15 cellular contexts compared by ENCODE assay signal in the genomic region with DNA sequence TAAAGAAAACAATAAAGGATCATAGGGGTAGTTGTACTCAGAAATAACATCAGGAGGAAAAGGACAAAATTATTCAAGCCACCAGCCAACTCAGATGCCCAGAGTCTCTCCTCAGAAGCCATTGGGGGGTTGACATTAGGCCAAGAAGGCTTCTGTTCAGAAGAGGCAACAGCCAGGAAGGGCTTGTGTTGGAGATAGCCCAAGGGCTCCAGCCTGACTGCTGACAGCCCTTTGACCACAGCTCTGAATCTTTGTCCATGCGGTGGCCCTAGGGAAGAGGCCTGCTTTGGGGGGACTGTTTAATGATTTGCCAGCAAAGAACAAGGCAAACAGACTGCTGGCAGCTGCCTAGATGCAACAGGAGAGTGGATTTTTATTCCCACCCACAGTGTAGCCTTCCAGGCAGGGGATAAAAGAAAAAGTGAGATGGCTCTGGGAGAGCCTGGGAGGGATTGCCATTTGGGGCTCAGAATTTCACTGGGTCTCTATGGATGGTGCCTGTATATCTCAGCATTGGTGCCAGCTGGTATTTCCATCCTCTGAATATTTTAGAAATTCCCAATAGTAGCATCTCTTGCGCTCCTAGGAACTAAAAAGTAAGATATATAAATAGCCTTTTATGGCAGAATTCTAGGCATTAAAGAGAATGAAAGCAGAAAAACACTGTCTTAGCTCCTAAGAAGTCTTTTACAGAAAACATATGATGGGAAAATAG. TPM values are rescaled to one million over a fixed set of nuclear protein-coding genes. Genes with fewer than 3 reads are reported as not detected.
A peak's percentile ranks its signal among the peaks of the same experiment; 100 is the strongest.
DNase-seq lines count a peak whose midpoint lies in the region; ATAC-seq, FAIRE-seq and TF ChIP-seq lines count a peak whose summit lies in the region.
"Had no signal": no experiment of that assay in that cellular context is flagged by ENCODE, and none has a peak within 500 bp of the region (broad histone marks: within the 10 kb centered on the region; RNA-seq: fewer than 3 reads in every experiment).

No MANE protein-coding gene starts in this region.

- H3K27me3 Mint-ChIP-seq in activated B cell treated with CpG ODN at 0.5 μM for 24 hours, result no peaks in the 10 kb centered on the region

- H3K9me3 ChIP-seq in small intestine (ENCODE audit: control insufficient read depth, low read depth), result no peaks in the 10 kb centered on the region
- H3K9me3 ChIP-seq: breast epithelium, suprapubic skin had no signal

- 34 to 53% (median 39%) methylated on average over 2 of the region's 2 CpGs for WGBS in small intestine, 3 donors

- DNase-seq in HK-2 (ENCODE audit: unreplicated experiment) (peak; percentile 54), activated B cell treated with CpG ODN at 0.5 μM for 24 hours (no peak), left lobe of liver (ENCODE audit: low spot score) (peak; percentile 90), small intestine (peak; percentile 21), GDM1 (lab: John Stamatoyannopoulos, UW) (no peak)
- DNase-seq: mesendoderm, NCI-H1092 treated with DMSO at 0.1 percent for 48 hours, NCI-H524 treated with DMSO at 0.1 percent for 48 hours, retina, WERI-Rb-1 had no signal

- H3K36me3 ChIP-seq in small intestine (ENCODE audit: control insufficient read depth in 2 of 2, insufficient read depth in 2 of 2, low read length in 2 of 2), result no peaks in the 10 kb centered on the region
- H3K36me3 ChIP-seq: breast epithelium, suprapubic skin, WERI-Rb-1 had no signal

- H3K4me1 Mint-ChIP-seq in activated B cell treated with CpG ODN at 0.5 μM for 24 hours, result peaks cover 25% of the 10 kb centered on the region

- POLR2A ChIA-PET in activated B cell treated with CpG ODN at 0.5 μM for 24 hours (lab: Charles Lee), result interaction anchor here (0.6 to 1.9 kb wide), 8 partner anchors 8 to 1180 kb away, joined by 3 to 8 read pairs (median 4); no protein-coding TSS in a partner anchor

- ATAC-seq in activated B cell treated with CpG ODN at 0.5 μM for 24 hours (ENCODE audit: low read depth) (no peak), left lobe of liver (peak; percentile 77), GM18498 (IDR thresholded peaks at IDR 0.05; ENCODE audit: unreplicated experiment) (no peak), GM19452 (IDR thresholded peaks at IDR 0.05; ENCODE audit: unreplicated experiment) (no peak)

- no peaks in the 10 kb centered on the region for H3K27me3 ChIP-seq in small intestine (ENCODE audit: control insufficient read depth in 2 of 2, insufficient read depth in 2 of 2, low read length in 2 of 2)
- H3K27me3 ChIP-seq: breast epithelium, suprapubic skin had no signal

- no peak overlapping the region for H3K4me3 Mint-ChIP-seq in activated B cell treated with CpG ODN at 0.5 μM for 24 hours

- FAIRE-seq in small intestine (lab: Jason Lieb, UNC), result no peak
- FAIRE-seq: D721Med had no signal

- intact Hi-C loops in activated B cell treated with CpG ODN at 0.5 μM for 24 hours (cut with micrococcal nuclease), result no loop called here

- no peaks in the 10 kb centered on the region for H3K9me3 Mint-ChIP-seq in activated B cell treated with CpG ODN at 0.5 μM for 24 hours

- TF ChIP-seq CTCF in activated B cell treated with CpG ODN at 0.5 μM for 24 hours (IDR thresholded peaks at IDR 0.05), result no peak

- no peak overlapping the region for H3K4me3 ChIP-seq in small intestine (ENCODE audit: low read depth in 1 of 2, low read length in 2 of 2)
- H3K4me3 ChIP-seq: breast epithelium, suprapubic skin had no signal

- peak overlapping the region; percentile 20 for H3K27ac Mint-ChIP-seq in activated B cell treated with CpG ODN at 0.5 μM for 24 hours

- peak overlapping the region; percentile 2 to 32 for H3K27ac ChIP-seq in small intestine (ENCODE audit: low read depth in 1 of 2, low read length in 1 of 2)
- H3K27ac ChIP-seq: suprapubic skin, WERI-Rb-1 had no signal

- no peaks in the 10 kb centered on the region for H3K36me3 Mint-ChIP-seq in activated B cell treated with CpG ODN at 0.5 μM for 24 hours (ENCODE audit: low read depth)

- peaks cover 10 to 16% of the 10 kb centered on the region in 2 donors for H3K4me1 ChIP-seq in small intestine (ENCODE audit: control insufficient read depth in 2 of 2, insufficient read depth in 1 of 2, low read depth in 1 of 2, low read length in 1 of 2)
- H3K4me1 ChIP-seq: breast epithelium had no signal

- CTCF ChIA-PET in activated B cell treated with CpG ODN at 0.5 μM for 24 hours (lab: Charles Lee), result interaction anchor here (0.6 to 1.8 kb wide), 4 partner anchors 30 to 1287 kb away, joined by 3 to 6 read pairs (median 3); partner anchors contain the start of gene HSF5

RNA-seq across cellular contexts. Expression of gene SUPT4H1, which starts 29.3 kb away (rescaled TPM):
- total RNA-seq in activated B cell treated with CpG ODN at 0.5 μM for 24 hours, result 90.2 and 100 TPM in 2 replicates
- 40.0 TPM for total RNA-seq in left lobe of liver
- 10 to 100 TPM; 70.3 to 79.8 (median 79.6) TPM for polyA plus RNA-seq in small intestine

RNA-seq across cellular contexts. Expression of gene RNF43, which starts 36.1 kb away (rescaled TPM):
- total RNA-seq in activated B cell treated with CpG ODN at 0.5 μM for 24 hours (1.5 and 2.1 TPM in 2 replicates), left lobe of liver (13.0 TPM)
- polyA plus RNA-seq in small intestine, result 10 to 100 TPM in 1 of 3 donors, 1 to 10 TPM in 2; 3.5 to 25.8 (median 5.6) TPM

RNA-seq across cellular contexts. Expression of gene TSPOAP1, which starts 52.7 kb away (rescaled TPM):
- total RNA-seq in activated B cell treated with CpG ODN at 0.5 μM for 24 hours, result 16.7 and 22.5 TPM in 2 replicates
- 6.5 TPM for total RNA-seq in left lobe of liver
- polyA plus RNA-seq in small intestine, result 1 to 10 TPM in 2 of 3 donors, under 1 TPM in 1; 0.89 to 3.1 (median 2.2) TPM

Comparison
In these comparisons a context has a peak if more than half of its experiments do, and no peak if none do; other contexts are left out.
1. DNase-seq: peak in HK-2 (single experiment), left lobe of liver (single experiment) and small intestine (single experiment); none in activated B cell treated with CpG ODN at 0.5 μM for 24 hours (single experiment) and GDM1 (single experiment).